Comparison of ENCODE assay signal across 8 cellular contexts in the genomic region with DNA sequence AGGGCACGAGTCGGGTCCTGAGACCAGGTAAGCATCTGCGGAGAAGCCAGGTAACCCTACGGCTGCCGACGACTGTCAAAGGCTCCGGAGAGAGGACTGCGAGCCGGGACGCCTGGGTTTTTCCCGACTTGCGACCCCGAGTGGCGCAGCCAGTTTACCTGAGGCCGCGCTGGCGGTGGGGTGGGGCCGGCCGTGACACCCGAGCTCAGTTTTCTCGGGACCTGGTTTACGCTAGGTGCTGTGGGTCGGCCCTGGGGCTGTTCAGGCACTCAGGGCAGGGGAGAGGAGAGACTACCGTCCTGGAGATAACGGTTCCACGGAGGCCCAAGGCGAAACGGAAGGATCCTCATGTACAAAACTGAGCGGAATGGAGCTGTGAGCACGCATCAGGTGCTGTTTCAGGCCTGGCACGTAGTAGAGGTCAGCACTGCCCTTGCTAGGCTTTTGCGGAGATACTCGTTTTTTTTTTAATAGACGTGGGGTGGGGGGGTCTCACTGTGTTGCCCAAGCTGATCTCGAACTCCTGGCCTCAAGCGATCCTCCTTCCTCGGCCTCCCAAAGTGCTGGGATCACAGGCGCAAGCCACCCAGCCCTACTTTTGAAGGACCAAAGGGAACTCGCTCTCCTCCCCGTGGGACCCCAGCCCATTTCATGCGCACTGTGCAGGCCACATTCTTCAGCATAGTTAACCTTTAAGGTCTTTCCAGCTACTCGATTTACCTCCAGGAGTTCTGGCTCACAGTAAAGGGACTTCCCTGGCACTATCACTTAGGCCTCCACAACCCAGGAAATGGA. TPM values are rescaled to one million over a fixed set of nuclear protein-coding genes. Genes with fewer than 3 reads are reported as not detected.
DNase-seq lines count a peak whose midpoint lies in the region; ATAC-seq and TF ChIP-seq lines count a peak whose summit lies in the region.

No MANE protein-coding gene starts in this region.

- no peaks in the 10 kb centered on the region for H3K27me3 ChIP-seq in AG04450 (ENCODE audit: control insufficient read depth, insufficient read depth, low read length)

- H3K27me3 Mint-ChIP-seq in immature natural killer cell (ENCODE audit: low read depth in 3 of 3) = peaks cover 8 to 14% (median 13%) of the 10 kb centered on the region in 3 donors
- H3K27me3 Mint-ChIP-seq in stimulated activated naive CD8-positive, alpha-beta T cell treated with anti-CD3 and anti-CD28 coated beads, Interleukin-15, amount 100 ng/mL, for 72 hours = no peaks in the 10 kb centered on the region

- TF ChIP-seq CTCF in AG04450 (IDR thresholded peaks at IDR 0.05; ENCODE audit: low read depth, low read length) = no peak

- POLR2A ChIA-PET in AG04450 (lab: Yijun Ruan, JAX) = interaction anchor here (0.6 to 2.5 kb wide), 29 partner anchors 8 to 479 kb away, joined by 3 to 56 read pairs (median 5); a partner anchor contains a TSS

- DNase-seq in AG04450 (ENCODE audit: low read depth, low spot score) (no peak), immature natural killer cell (no peak), GM03348 (ENCODE audit: low spot score) (no peak)
- no peak for DNase-seq in activated naive CD4-positive, alpha-beta T cell treated with anti-CD3 and anti-CD28 coated beads, Interleukin-2, amount 50 U/mL, for 72 hours (ENCODE audit: low spot score in 2 of 2)
- peak in 1 of 2 donors; percentile 23 for DNase-seq in stimulated activated naive CD8-positive, alpha-beta T cell treated with anti-CD3 and anti-CD28 coated beads, Interleukin-15, amount 100 ng/mL, for 72 hours
- DNase-seq in activated CD8-positive, alpha-beta memory T cell treated with anti-CD3 and anti-CD28 coated beads, Interleukin-2, amount 50 U/mL, for 48 hours = no peak

- CTCF ChIA-PET in AG04450 (lab: Charles Lee) = interaction anchor here (0.7 to 3.0 kb wide), 3 partner anchors 9 to 229 kb away, joined by 6 to 25 read pairs (median 10); no protein-coding TSS in a partner anchor

- peaks cover 67 to 85% of the 10 kb centered on the region in 2 donors for H3K4me1 Mint-ChIP-seq in immature natural killer cell
- H3K4me1 Mint-ChIP-seq in stimulated activated naive CD8-positive, alpha-beta T cell treated with anti-CD3 and anti-CD28 coated beads, Interleukin-15, amount 100 ng/mL, for 72 hours = peaks cover 65% of the 10 kb centered on the region

- H3K4me3 ChIP-seq in AG04450 (ENCODE audit: low read depth, low read length) = peak overlapping the region; percentile 99

- peak overlapping the region; percentile 99 for H3K27ac Mint-ChIP-seq in activated naive CD4-positive, alpha-beta T cell treated with anti-CD3 and anti-CD28 coated beads, Interleukin-2, amount 50 U/mL, for 72 hours
- H3K27ac Mint-ChIP-seq in immature natural killer cell = peak overlapping the region; percentile 91 to 98 (median 96)
- H3K27ac Mint-ChIP-seq in stimulated activated naive CD8-positive, alpha-beta T cell treated with anti-CD3 and anti-CD28 coated beads, Interleukin-15, amount 100 ng/mL, for 72 hours = peak overlapping the region; percentile 99

- H3K27ac ChIP-seq in AG04450 (ENCODE audit: low read depth, low read length) = peak overlapping the region; percentile 66

- ATAC-seq in GM19351 (IDR thresholded peaks at IDR 0.05; ENCODE audit: unreplicated experiment) (peak; percentile 3), HG03565 (IDR thresholded peaks at IDR 0.05; ENCODE audit: unreplicated experiment) (peak; percentile 3)
- ATAC-seq in activated naive CD4-positive, alpha-beta T cell treated with anti-CD3 and anti-CD28 coated beads, Interleukin-2, amount 50 U/mL, for 72 hours = peak; percentile 3 to 10
- peak; percentile 13 for ATAC-seq in stimulated activated naive CD8-positive, alpha-beta T cell treated with anti-CD3 and anti-CD28 coated beads, Interleukin-15, amount 100 ng/mL, for 72 hours

- peak overlapping the region; percentile 98 to 100 (median 99) for H3K4me3 Mint-ChIP-seq in immature natural killer cell
- H3K4me3 Mint-ChIP-seq in stimulated activated naive CD8-positive, alpha-beta T cell treated with anti-CD3 and anti-CD28 coated beads, Interleukin-15, amount 100 ng/mL, for 72 hours = peak overlapping the region; percentile 96 to 100

- no peaks in the 10 kb centered on the region for H3K9me3 Mint-ChIP-seq in activated naive CD4-positive, alpha-beta T cell treated with anti-CD3 and anti-CD28 coated beads, Interleukin-2, amount 50 U/mL, for 72 hours
- H3K9me3 Mint-ChIP-seq in immature natural killer cell = no peaks in the 10 kb centered on the region
- no peaks in the 10 kb centered on the region for H3K9me3 Mint-ChIP-seq in stimulated activated naive CD8-positive, alpha-beta T cell treated with anti-CD3 and anti-CD28 coated beads, Interleukin-15, amount 100 ng/mL, for 72 hours

- peaks cover 30% of the 10 kb centered on the region in 2 donors for H3K36me3 Mint-ChIP-seq in activated naive CD4-positive, alpha-beta T cell treated with anti-CD3 and anti-CD28 coated beads, Interleukin-2, amount 50 U/mL, for 72 hours
- H3K36me3 Mint-ChIP-seq in immature natural killer cell = no peaks in the 10 kb centered on the region

- no peaks in the 10 kb centered on the region; the same call in 1 of the 2 replicates for H3K9me3 ChIP-seq in AG04450 (ENCODE audit: control insufficient read depth, insufficient read depth, low read length)

RNA-seq across cellular contexts. Expression of a gene that starts 0.5 kb away (rescaled TPM):
- 9.4 TPM in 2 replicates for polyA plus RNA-seq in AG04450 (2011; rRNA removed)
- polyA minus RNA-seq in AG04450 (2011; rRNA and poly(A)+ RNA removed) = 14.3 and 17.3 TPM in 2 replicates
- 10 to 100 TPM; 30.7 to 46.4 TPM for total RNA-seq in activated naive CD4-positive, alpha-beta T cell treated with anti-CD3 and anti-CD28 coated beads, Interleukin-2, amount 50 U/mL, for 72 hours
- 10 to 100 TPM; 10.7 to 32.9 (median 16.3) TPM for polyA plus RNA-seq in immature natural killer cell

RNA-seq across cellular contexts. Expression of a gene that starts 0.8 kb away (rescaled TPM):
- polyA plus RNA-seq in AG04450 (2011; rRNA removed) (15.4 and 20.3 TPM in 2 replicates), immature natural killer cell (10 to 100 TPM; 18.8 to 44.8 (median 43.9) TPM)
- polyA minus RNA-seq in AG04450 (2011; rRNA and poly(A)+ RNA removed) = 19.3 and 35.0 TPM in 2 replicates
- 100 to 1,000 TPM in 1 of 2 donors, 10 to 100 TPM in 1; 99.0 to 148 TPM for total RNA-seq in activated naive CD4-positive, alpha-beta T cell treated with anti-CD3 and anti-CD28 coated beads, Interleukin-2, amount 50 U/mL, for 72 hours

RNA-seq across cellular contexts. Expression of a gene that starts 38.0 kb away (rescaled TPM):
- polyA plus RNA-seq in AG04450 (2011; rRNA removed) (469 and 650 TPM in 2 replicates), immature natural killer cell (10 to 100 TPM in 1 of 3 donors, 1 to 10 TPM in 2; 3.6 to 11.2 (median 6.4) TPM)
- polyA minus RNA-seq in AG04450 (2011; rRNA and poly(A)+ RNA removed) = 165 and 179 TPM in 2 replicates
- total RNA-seq in activated naive CD4-positive, alpha-beta T cell treated with anti-CD3 and anti-CD28 coated beads, Interleukin-2, amount 50 U/mL, for 72 hours = 10 to 100 TPM; 46.0 to 73.6 TPM

Comparison
In these comparisons a context has a peak if more than half of its experiments do, and no peak if none do; other contexts are left out.
1. RNA of a gene that starts 38.0 kb away (polyA plus RNA-seq): 469 to 650 TPM in AG04450; 3.6 to 11.2 TPM in immature natural killer cell; every median in the first group is over 10 times any median in the second.
2. Peak in every context shown above with its lines, with median percentiles within 50 percentile points of each other: ATAC-seq and H3K27ac Mint-ChIP-seq.